ENCODE assay signal across 31 cellular contexts in the genomic region with DNA sequence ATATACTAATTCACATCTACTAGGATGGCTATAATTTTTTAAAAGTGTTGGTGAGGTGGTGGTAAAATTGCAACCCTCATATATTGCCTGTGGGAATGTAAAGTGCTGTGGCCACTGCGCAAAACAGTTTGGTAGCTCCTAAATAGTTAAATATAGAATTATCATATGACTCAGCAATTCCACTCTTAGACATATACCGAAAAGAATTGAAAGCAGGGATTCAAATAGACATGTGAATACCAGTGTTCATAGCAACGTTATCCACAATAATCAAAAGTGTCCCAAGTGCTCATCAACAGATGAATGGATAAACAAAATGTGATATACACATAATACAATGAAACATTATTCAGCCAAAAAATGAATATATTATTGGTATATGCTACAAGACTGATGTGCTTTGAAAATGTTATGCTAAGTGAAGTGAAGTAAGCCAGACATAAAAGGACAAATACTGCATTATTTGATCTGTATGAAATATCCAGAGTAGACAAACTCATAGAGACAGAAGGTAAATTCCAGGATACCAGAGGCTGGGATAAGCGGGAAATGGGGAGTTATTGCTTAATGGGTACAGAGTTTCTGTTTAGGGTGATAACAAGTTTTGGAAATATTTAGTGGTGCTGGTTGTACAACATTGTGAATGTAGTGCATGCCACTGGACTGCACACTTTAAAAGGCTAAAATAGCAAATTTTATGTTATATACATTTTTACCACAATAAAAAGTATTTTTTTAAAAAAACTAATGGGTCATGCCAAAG.
"Had no signal": no experiment of that assay in that cellular context is flagged by ENCODE, and none has a peak within 500 bp of the region (broad histone marks: within the 10 kb centered on the region; RNA-seq: fewer than 3 reads in every experiment).

No MANE protein-coding gene starts in this region.

- DNase-seq: activated B cell treated with CpG ODN at 0.5 μM for 24 hours; activated CD4-positive, alpha-beta T cell treated with anti-CD3 and anti-CD28 coated beads for 1 hour; activated CD4-positive, alpha-beta T cell treated with anti-CD3 and anti-CD28 coated beads for 36 hours; activated CD4-positive, alpha-beta T cell treated with anti-CD3 and anti-CD28 coated beads for 48 hours; activated CD4-positive, alpha-beta T cell treated with anti-CD3 and anti-CD28 coated beads, Interleukin-2, amount 10 ng/mL, durations not matched to agents 7 days and 5 days; activated CD4-positive, alpha-beta T cell treated with anti-CD3 and anti-CD28 coated beads, Interleukin-2, amount 50 U/mL, for 48 hours; activated CD8-positive, alpha-beta memory T cell treated with anti-CD3 and anti-CD28 coated beads, Interleukin-2, amount 50 U/mL, for 4 hours; activated CD8-positive, alpha-beta T cell treated with anti-CD3 and anti-CD28 coated beads for 36 hours; activated effector memory CD4-positive, alpha-beta T cell treated with anti-CD3 and anti-CD28 coated beads, Interleukin-2, amount 50 U/mL, for 16 hours; activated gamma-delta T cell treated with Interleukin-2 at 50 U/mL for 16 hours; activated naive CD4-positive, alpha-beta T cell; activated naive CD4-positive, alpha-beta T cell treated with anti-CD3 and anti-CD28 coated beads for 36 hours; activated naive CD4-positive, alpha-beta T cell treated with anti-CD3 and anti-CD28 coated beads, Interleukin-2, amount 50 U/mL, for 16 hours; activated naive CD8-positive, alpha-beta T cell treated with anti-CD3 and anti-CD28 coated beads for 36 hours; activated T-cell treated with anti-CD3 and anti-CD28 coated beads for 4 hours; activated T-cell treated with anti-CD3 and anti-CD28 coated beads, Interleukin-2, amount 50 U/mL, for 1 hour; activated T-cell treated with anti-CD3 and anti-CD28 coated beads, Interleukin-2, amount 50 U/mL, for 4 hours; activated T-cell treated with anti-CD3 and anti-CD28 coated beads, Interleukin-2, amount 50 U/mL, for 72 hours; adrenal gland; amniotic stem cell; aorta; body of pancreas; brain microvascular endothelial cell; central memory CD4-positive, alpha-beta T cell; T-helper 2 cell; T-helper 9 cell had no signal

- H3K4me1 ChIP-seq: adrenal gland, body of pancreas, breast epithelium had no signal

- ATAC-seq: activated CD4-positive, alpha-beta T cell treated with anti-CD3 and anti-CD28 coated beads for 36 hours; activated CD8-positive, alpha-beta T cell treated with anti-CD3 and anti-CD28 coated beads for 36 hours; activated naive CD4-positive, alpha-beta T cell treated with anti-CD3 and anti-CD28 coated beads, Interleukin-2, amount 50 U/mL, for 72 hours; activated T-cell treated with anti-CD3 and anti-CD28 coated beads, Interleukin-2, amount 50 U/mL, for 4 hours; activated T-cell treated with anti-CD3 and anti-CD28 coated beads, Interleukin-2, amount 50 U/mL, for 72 hours; activated T-helper 17 cell treated with anti-CD3 and anti-CD28 coated beads, Interleukin-2, amount 50 U/mL, for 72 hours; body of pancreas had no signal

- H3K27ac ChIP-seq: adrenal gland, body of pancreas, brain microvascular endothelial cell, breast epithelium, VCaP had no signal

- FAIRE-seq: astrocyte had no signal

- H3K27me3 ChIP-seq: adrenal gland, body of pancreas, brain microvascular endothelial cell, breast epithelium had no signal

- H3K36me3 ChIP-seq: adrenal gland, brain microvascular endothelial cell, breast epithelium had no signal

- H3K4me3 ChIP-seq: adrenal gland, body of pancreas, breast epithelium had no signal

- H3K9me3 ChIP-seq: adrenal gland, body of pancreas, breast epithelium had no signal
